ENCODE assay signal across 25 cellular contexts in genomic region chr2:105596522-105596921, GRCh38.
"Had no signal": no experiment of that assay in that cellular context is flagged by ENCODE, and none has a peak within 500 bp of the region (broad histone marks: within the 10 kb centered on the region; RNA-seq: fewer than 3 reads in every experiment).

No MANE protein-coding gene starts in this region.

- H3K27me3 ChIP-seq: colonic mucosa, foreskin keratinocyte, right lobe of liver, spleen, stomach, transverse colon had no signal

- H3K4me1 ChIP-seq: colonic mucosa, foreskin keratinocyte, lower lobe of right lung, psoas muscle, right lobe of liver, spleen, transverse colon had no signal

- H3K36me3 ChIP-seq: colonic mucosa, left ventricle myocardium inferior, lower lobe of right lung, right lobe of liver, spleen, stomach, thoracic aorta, transverse colon had no signal

- H3K27ac ChIP-seq: colonic mucosa, foreskin keratinocyte, left ventricle myocardium inferior, lower lobe of right lung, psoas muscle, right lobe of liver, stomach, thoracic aorta, transverse colon had no signal

- ATAC-seq: left cardiac atrium, lower lobe of right lung, psoas muscle, right lobe of liver had no signal

- H3K4me3 ChIP-seq: colonic mucosa, left ventricle myocardium inferior, lower lobe of right lung, psoas muscle, right lobe of liver, spleen, stomach, thoracic aorta, transverse colon had no signal

- H3K27ac Mint-ChIP-seq: endodermal cell, immature natural killer cell, memory B cell, mesothelial cell of epicardium had no signal

- DNase-seq: colonic mucosa; dermis blood vessel endothelial cell; effector CD4-positive, alpha-beta T cell; endodermal cell; erythroblast; foreskin keratinocyte; immature natural killer cell; kidney; left cardiac atrium; left ventricle myocardium inferior; lower lobe of right lung; psoas muscle; retina; right lobe of liver; spleen; stimulated activated CD4-positive, alpha-beta T cell treated with anti-CD3 and anti-CD28 coated beads, Interleukin-15, amount 100 ng/mL, for 24 hours; stimulated activated CD4-positive, alpha-beta T cell treated with anti-CD3 and anti-CD28 coated beads, Interleukin-1b, Interleukin-23, amount 100 ng/mL, for 48 hours; stimulated activated CD4-positive, alpha-beta T cell treated with anti-CD3 and anti-CD28 coated beads, Interleukin-4, amount 100 ng/mL, for 4 hours; stomach; substantia nigra; transverse colon had no signal

- H3K36me3 Mint-ChIP-seq: immature natural killer cell, memory B cell, mesothelial cell of epicardium had no signal

- H3K4me3 Mint-ChIP-seq: endodermal cell, immature natural killer cell, memory B cell, mesothelial cell of epicardium, nephron had no signal

- H3K4me1 Mint-ChIP-seq: immature natural killer cell had no signal

- H3K9me3 Mint-ChIP-seq: endodermal cell, immature natural killer cell, memory B cell, mesothelial cell of epicardium had no signal

- H3K9me3 ChIP-seq: colonic mucosa, left ventricle myocardium inferior, lower lobe of right lung, psoas muscle, right lobe of liver, spleen, stomach, thoracic aorta, transverse colon had no signal
